In the genomic region with DNA sequence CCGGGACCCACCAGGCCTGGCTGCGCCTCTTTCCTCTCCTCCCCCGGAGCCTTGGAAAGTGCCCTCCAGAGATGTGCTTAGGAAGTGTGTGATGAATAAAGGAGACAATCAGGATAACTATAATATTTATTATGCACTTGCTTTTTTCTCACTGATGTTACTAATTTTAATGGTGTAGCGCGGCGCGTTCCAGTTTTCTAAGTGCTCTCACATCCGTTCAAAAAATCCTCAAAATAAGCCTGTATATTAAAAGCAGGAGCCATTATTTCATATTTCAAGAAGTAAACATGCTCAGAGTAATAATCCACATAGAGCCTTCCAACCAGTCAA, we compare ENCODE assay signal across 8 cellular contexts. TPM values are rescaled to one million over a fixed set of nuclear protein-coding genes. Genes with fewer than 3 reads are reported as not detected.
DNase-seq lines count a peak whose midpoint lies in the region; ATAC-seq and TF ChIP-seq lines count a peak whose summit lies in the region.

No MANE protein-coding gene starts in this region.

- H3K27ac ChIP-seq in cardiac muscle cell: peak overlapping the region; percentile 97
- peak overlapping the region; percentile 92 for H3K27ac ChIP-seq in temporal lobe (ENCODE audit: low read depth, low read length)

- no peaks in the 10 kb centered on the region for H3K9me3 ChIP-seq in cardiac muscle cell (ENCODE audit: low read depth)

- H3K4me3 ChIP-seq in cardiac muscle cell: peak overlapping the region; percentile 55

- no peak for ATAC-seq in Right ventricle myocardium inferior
- ATAC-seq in activated naive CD4-positive, alpha-beta T cell treated with anti-CD3 and anti-CD28 coated beads, Interleukin-2, amount 50 U/mL, for 72 hours: peak in 1 of 2 donors; percentile 2

- H3K4me1 ChIP-seq in cardiac muscle cell (ENCODE audit: low read depth): peaks cover 4% of the 10 kb centered on the region

- H3K27ac Mint-ChIP-seq in activated naive CD4-positive, alpha-beta T cell treated with anti-CD3 and anti-CD28 coated beads, Interleukin-2, amount 50 U/mL, for 72 hours: peak overlapping the region; percentile 92 to 94

- no peak for TF ChIP-seq CTCF in cardiac muscle cell (IDR thresholded peaks at IDR 0.05; ENCODE audit: low read depth, low read length)

- intact Hi-C loops in Right ventricle myocardium inferior (cut with DNase I): loop anchor here (2.0 kb wide), 2 partner anchors 58 to 72 kb away; partner anchors contain the start of genes CHMP1B and IMPA2

- DNase-seq in cardiac muscle cell (ENCODE audit: low read depth in 1 of 2, low spot score in 1 of 2) (no peak), Right ventricle myocardium inferior (ENCODE audit: missing footprints) (no peak), inferior parietal cortex (ENCODE audit: extremely low spot score) (peak; percentile 45), COLO829 (ENCODE audit: low spot score) (no peak), erythroblast (lab: John Stamatoyannopoulos, UW) (no peak), DMS153 treated with DMSO at 0.1 percent for 48 hours (lab: John Stamatoyannopoulos, UW; ENCODE audit: unreplicated experiment) (no peak)
- no peak for DNase-seq in activated naive CD4-positive, alpha-beta T cell treated with anti-CD3 and anti-CD28 coated beads, Interleukin-2, amount 50 U/mL, for 72 hours (ENCODE audit: low spot score in 2 of 2)

- peaks cover 4 to 10% of the 10 kb centered on the region in 2 donors for H3K36me3 Mint-ChIP-seq in activated naive CD4-positive, alpha-beta T cell treated with anti-CD3 and anti-CD28 coated beads, Interleukin-2, amount 50 U/mL, for 72 hours

- H3K36me3 ChIP-seq in cardiac muscle cell: no peaks in the 10 kb centered on the region

- H3K27me3 ChIP-seq in cardiac muscle cell: no peaks in the 10 kb centered on the region

- no peaks in the 10 kb centered on the region for H3K9me3 Mint-ChIP-seq in activated naive CD4-positive, alpha-beta T cell treated with anti-CD3 and anti-CD28 coated beads, Interleukin-2, amount 50 U/mL, for 72 hours

- TF ChIP-seq POLR2A in erythroblast (IDR thresholded peaks at IDR 0.05; ENCODE audit: low read length): no peak

RNA-seq across cellular contexts. Expression of gene MPPE1, which starts 0.9 kb away (rescaled TPM):
- total RNA-seq in cardiac muscle cell (11.2 and 14.0 TPM in 2 replicates), Right ventricle myocardium inferior (34.5 TPM), temporal lobe (15.5 TPM)
- 34.4 and 44.1 TPM in 2 replicates for polyA plus RNA-seq in cardiac muscle cell
- total RNA-seq in activated naive CD4-positive, alpha-beta T cell treated with anti-CD3 and anti-CD28 coated beads, Interleukin-2, amount 50 U/mL, for 72 hours: 10 to 100 TPM; 38.1 to 67.2 TPM

RNA-seq across cellular contexts. Expression of gene CHMP1B, which starts 57.8 kb away (rescaled TPM):
- 42.8 TPM in 2 replicates for total RNA-seq in cardiac muscle cell
- 46.9 and 52.7 TPM in 2 replicates for polyA plus RNA-seq in cardiac muscle cell
- 28.6 TPM for total RNA-seq in Right ventricle myocardium inferior
- 10 to 100 TPM; 23.5 to 26.4 TPM for total RNA-seq in activated naive CD4-positive, alpha-beta T cell treated with anti-CD3 and anti-CD28 coated beads, Interleukin-2, amount 50 U/mL, for 72 hours
- total RNA-seq in temporal lobe: 38.8 TPM
